ENCODE assay signal across 28 cellular contexts in genomic region chr2:152379089-152379488, GRCh38.
"Had no signal": no experiment of that assay in that cellular context is flagged by ENCODE, and none has a peak within 500 bp of the region (broad histone marks: within the 10 kb centered on the region; RNA-seq: fewer than 3 reads in every experiment).

No MANE protein-coding gene starts in this region.

- H3K27me3 ChIP-seq: ascending aorta, breast epithelium, cardiac muscle cell, colonic mucosa had no signal

- H3K4me3 ChIP-seq: ascending aorta, breast epithelium, cardiac muscle cell, colonic mucosa had no signal

- H3K27ac ChIP-seq: ascending aorta, breast epithelium, cardiac muscle cell, colonic mucosa, VCaP had no signal

- DNase-seq: activated CD4-positive, alpha-beta memory T cell treated with anti-CD3 and anti-CD28 coated beads, Interleukin-2, amount 10 ng/mL, durations not matched to agents 7 days and 5 days; activated CD4-positive, alpha-beta T cell treated with anti-CD3 and anti-CD28 coated beads for 1 hour; activated CD4-positive, alpha-beta T cell treated with anti-CD3 and anti-CD28 coated beads for 4 hours; activated CD4-positive, alpha-beta T cell treated with anti-CD3 and anti-CD28 coated beads, Interleukin-2, amount 10 ng/mL, durations not matched to agents 7 days and 5 days; activated CD4-positive, alpha-beta T cell treated with anti-CD3 and anti-CD28 coated beads, Interleukin-2, amount 50 U/mL, for 4 hours; activated CD8-positive, alpha-beta memory T cell treated with anti-CD3 and anti-CD28 coated beads, Interleukin-2, amount 50 U/mL, for 48 hours; activated gamma-delta T cell; activated naive CD4-positive, alpha-beta T cell; activated naive CD4-positive, alpha-beta T cell treated with anti-CD3 and anti-CD28 coated beads, Interleukin-2, amount 10 ng/mL, durations not matched to agents 7 days and 5 days; activated naive CD8-positive, alpha-beta T cell treated with anti-CD3 and anti-CD28 coated beads, Interleukin-2, amount 10 ng/mL, durations not matched to agents 7 days and 5 days; activated T-cell treated with anti-CD3 and anti-CD28 coated beads for 4 hours; activated T-cell treated with anti-CD3 and anti-CD28 coated beads, Interleukin-2, amount 50 U/mL, for 24 hours; activated T-cell treated with anti-CD3 and anti-CD28 coated beads, Interleukin-2, amount 50 U/mL, for 72 hours; central memory CD4-positive, alpha-beta T cell; cerebellar nuclear complex; colonic mucosa; effector memory CD4-positive, alpha-beta T cell; endodermal cell; foreskin fibroblast; head of caudate nucleus; T-helper 2 cell had no signal

- H3K4me1 ChIP-seq: breast epithelium, colonic mucosa had no signal

- H3K9me3 ChIP-seq: ascending aorta, breast epithelium, colonic mucosa had no signal

- ATAC-seq: activated naive CD4-positive, alpha-beta T cell treated with anti-CD3 and anti-CD28 coated beads, Interleukin-2, amount 50 U/mL, for 72 hours; activated T-cell treated with anti-CD3 and anti-CD28 coated beads, Interleukin-2, amount 50 U/mL, for 72 hours; esophagus mucosa; WTC11 had no signal

- H3K36me3 ChIP-seq: ascending aorta, breast epithelium, cardiac muscle cell, colonic mucosa had no signal
